ENCODE assay signal across 27 cellular contexts in genomic region chr9:93652604-93653592, GRCh38.
A peak's percentile ranks its signal among the peaks of the same experiment; 100 is the strongest.
DNase-seq lines count a peak whose midpoint lies in the region; ATAC-seq and TF ChIP-seq lines count a peak whose summit lies in the region.
"Had no signal": no experiment of that assay in that cellular context is flagged by ENCODE, and none has a peak within 500 bp of the region (broad histone marks: within the 10 kb centered on the region; RNA-seq: fewer than 3 reads in every experiment).

No MANE protein-coding gene starts in this region.

- H3K4me3 ChIP-seq in right atrium auricular region (no peak overlapping the region), lower lobe of right lung (no peak overlapping the region), suprapubic skin (no peak overlapping the region)
- H3K4me3 ChIP-seq: adrenal gland, BLaER1, gastroesophageal sphincter, lung, PC-9, SJCRH30, testis, vagina had no signal

- no peaks in the 10 kb centered on the region for H3K27me3 Mint-ChIP-seq in dendritic cell treated with granulocyte-macrophage colony-stimulating factor and Interleukin-4, amounts not matched to agents 40 ng/mL and 50 ng/mL, for 4 days
- H3K27me3 Mint-ChIP-seq in nephron progenitor cell (ENCODE audit: low read depth, poor library complexity): no peaks in the 10 kb centered on the region
- H3K27me3 Mint-ChIP-seq: activated CD4-positive, alpha-beta T cell treated with anti-CD3 and anti-CD28 coated beads, Interleukin-2, amount 10 ng/mL, durations not matched to agents 24 days and 14 days; stimulated activated naive B cell treated with anti-CD40 and anti-IgM and Interleukin-4, amounts not matched to agents 10 μg/mL and 1 μg/mL and 100 μg/mL, for 72 hours had no signal

- intact Hi-C loops in Right ventricle myocardium inferior (cut with DNase I): no loop called here
- intact Hi-C loops in dendritic cell treated with granulocyte-macrophage colony-stimulating factor and Interleukin-4, amounts not matched to agents 40 ng/mL and 50 ng/mL, for 4 days (cut with micrococcal nuclease): no loop called here
- intact Hi-C loops in lower lobe of right lung (cut with DNase I): no loop called here

- H3K9me3 ChIP-seq in right atrium auricular region: no peaks in the 10 kb centered on the region
- no peaks in the 10 kb centered on the region for H3K9me3 ChIP-seq in lower lobe of right lung
- no peaks in the 10 kb centered on the region for H3K9me3 ChIP-seq in suprapubic skin
- H3K9me3 ChIP-seq: adrenal gland, BLaER1, gastroesophageal sphincter, SJCRH30, testis, vagina had no signal

- peaks cover 79% of the 10 kb centered on the region for H3K36me3 ChIP-seq in right atrium auricular region
- peaks cover 93% of the 10 kb centered on the region for H3K36me3 ChIP-seq in lower lobe of right lung
- H3K36me3 ChIP-seq in suprapubic skin: peaks cover 90% of the 10 kb centered on the region

- H3K4me1 ChIP-seq in right atrium auricular region: no peaks in the 10 kb centered on the region
- H3K4me1 ChIP-seq in lower lobe of right lung: no peaks in the 10 kb centered on the region
- no peaks in the 10 kb centered on the region for H3K4me1 ChIP-seq in suprapubic skin
- H3K4me1 ChIP-seq: adrenal gland, BLaER1, gastroesophageal sphincter, SJCRH30, testis, vagina had no signal

- DNase-seq in Right ventricle myocardium inferior (ENCODE audit: missing footprints): peak; percentile 62
- no peak for DNase-seq in right atrium auricular region (ENCODE audit: low spot score)
- peak; percentile 33 for DNase-seq in lower lobe of right lung
- DNase-seq in suprapubic skin (ENCODE audit: low spot score in 2 of 2): peak; percentile 47 to 76
- DNase-seq in DMS53 (lab: John Stamatoyannopoulos, UW): no peak
- DNase-seq in SW480 (ENCODE audit: low spot score): no peak
- no peak for DNase-seq in nephron progenitor cell
- DNase-seq: ACHN; activated CD4-positive, alpha-beta T cell treated with anti-CD3 and anti-CD28 coated beads, Interleukin-2, amount 10 ng/mL, durations not matched to agents 24 days and 14 days; COR-L47; DMS79; NCI-H1694; NCI-H2171 treated with DMSO at 0.1 percent for 48 hours; NCI-H524; NK-92 treated with Interleukin-12 subunit alpha and Interleukin-12 subunit beta, amount 100 ng/mL, for 24 hours; nucleus accumbens; PC-9; SJCRH30; stimulated activated CD4-positive, alpha-beta T cell treated with anti-CD3 and anti-CD28 coated beads, Interleukin-4, amount 100 ng/mL, for 1 hour; stimulated activated naive B cell treated with anti-CD40 and anti-IgM and Interleukin-4, amounts not matched to agents 10 μg/mL and 1 μg/mL and 100 μg/mL, for 72 hours; testis had no signal

- H3K9me3 Mint-ChIP-seq in dendritic cell treated with granulocyte-macrophage colony-stimulating factor and Interleukin-4, amounts not matched to agents 40 ng/mL and 50 ng/mL, for 4 days: no peaks in the 10 kb centered on the region
- H3K9me3 Mint-ChIP-seq in nephron progenitor cell: no peaks in the 10 kb centered on the region
- H3K9me3 Mint-ChIP-seq: activated CD4-positive, alpha-beta T cell treated with anti-CD3 and anti-CD28 coated beads, Interleukin-2, amount 10 ng/mL, durations not matched to agents 24 days and 14 days; stimulated activated naive B cell treated with anti-CD40 and anti-IgM and Interleukin-4, amounts not matched to agents 10 μg/mL and 1 μg/mL and 100 μg/mL, for 72 hours had no signal

- H3K4me3 Mint-ChIP-seq in dendritic cell treated with granulocyte-macrophage colony-stimulating factor and Interleukin-4, amounts not matched to agents 40 ng/mL and 50 ng/mL, for 4 days: no peak overlapping the region
- no peak overlapping the region for H3K4me3 Mint-ChIP-seq in nephron progenitor cell
- H3K4me3 Mint-ChIP-seq: activated CD4-positive, alpha-beta T cell treated with anti-CD3 and anti-CD28 coated beads, Interleukin-2, amount 10 ng/mL, durations not matched to agents 24 days and 14 days; stimulated activated naive B cell treated with anti-CD40 and anti-IgM and Interleukin-4, amounts not matched to agents 10 μg/mL and 1 μg/mL and 100 μg/mL, for 72 hours had no signal

- TF ChIP-seq EP300 in suprapubic skin (IDR thresholded peaks at IDR 0.05): no peak

- H3K36me3 Mint-ChIP-seq in dendritic cell treated with granulocyte-macrophage colony-stimulating factor and Interleukin-4, amounts not matched to agents 40 ng/mL and 50 ng/mL, for 4 days (ENCODE audit: low read depth): no peaks in the 10 kb centered on the region
- peaks cover 30% of the 10 kb centered on the region for H3K36me3 Mint-ChIP-seq in nephron progenitor cell (ENCODE audit: low read depth)

- H3K27ac Mint-ChIP-seq in dendritic cell treated with granulocyte-macrophage colony-stimulating factor and Interleukin-4, amounts not matched to agents 40 ng/mL and 50 ng/mL, for 4 days: peak overlapping the region; percentile 2
- no peak overlapping the region for H3K27ac Mint-ChIP-seq in nephron progenitor cell
- H3K27ac Mint-ChIP-seq: activated CD4-positive, alpha-beta T cell treated with anti-CD3 and anti-CD28 coated beads, Interleukin-2, amount 10 ng/mL, durations not matched to agents 24 days and 14 days; stimulated activated naive B cell treated with anti-CD40 and anti-IgM and Interleukin-4, amounts not matched to agents 10 μg/mL and 1 μg/mL and 100 μg/mL, for 72 hours had no signal

- ATAC-seq in Right ventricle myocardium inferior (no peak), lower lobe of right lung (no peak)
- ATAC-seq: gastroesophageal sphincter; stimulated activated naive B cell treated with anti-CD40 and anti-IgM and Interleukin-4, amounts not matched to agents 10 μg/mL and 1 μg/mL and 100 μg/mL, for 72 hours had no signal

- 94% methylated on average over 24 of the region's 24 CpGs for WGBS in suprapubic skin

- TF ChIP-seq CTCF in right atrium auricular region (IDR thresholded peaks at IDR 0.05): no peak
- TF ChIP-seq CTCF in lower lobe of right lung (IDR thresholded peaks at IDR 0.05): no peak
- TF ChIP-seq CTCF in suprapubic skin (IDR thresholded peaks at IDR 0.05): no peak
- TF ChIP-seq CTCF in nephron progenitor cell (IDR thresholded peaks at IDR 0.05): no peak

- H3K4me1 Mint-ChIP-seq in dendritic cell treated with granulocyte-macrophage colony-stimulating factor and Interleukin-4, amounts not matched to agents 40 ng/mL and 50 ng/mL, for 4 days (ENCODE audit: low read depth): no peaks in the 10 kb centered on the region
- no peaks in the 10 kb centered on the region for H3K4me1 Mint-ChIP-seq in nephron progenitor cell
- H3K4me1 Mint-ChIP-seq: activated CD4-positive, alpha-beta T cell treated with anti-CD3 and anti-CD28 coated beads, Interleukin-2, amount 10 ng/mL, durations not matched to agents 24 days and 14 days; stimulated activated naive B cell treated with anti-CD40 and anti-IgM and Interleukin-4, amounts not matched to agents 10 μg/mL and 1 μg/mL and 100 μg/mL, for 72 hours had no signal

- H3K27me3 ChIP-seq in right atrium auricular region (no peaks in the 10 kb centered on the region), lower lobe of right lung (ENCODE audit: low read depth) (no peaks in the 10 kb centered on the region), suprapubic skin (no peaks in the 10 kb centered on the region)
- H3K27me3 ChIP-seq: adrenal gland, BLaER1, gastroesophageal sphincter, SJCRH30, testis, vagina had no signal

- TF ChIP-seq POLR2A in suprapubic skin (IDR thresholded peaks at IDR 0.05): no peak

- H3K27ac ChIP-seq in right atrium auricular region: no peak overlapping the region
- H3K27ac ChIP-seq in lower lobe of right lung: no peak overlapping the region
- no peak overlapping the region for H3K27ac ChIP-seq in suprapubic skin
- H3K27ac ChIP-seq: adrenal gland, BLaER1, gastroesophageal sphincter, PC-9, SJCRH30, testis, vagina had no signal

Comparison
In these comparisons a context has a peak if more than half of its experiments do, and no peak if none do; other contexts are left out.
1. DNase-seq: peak in Right ventricle myocardium inferior (single experiment), lower lobe of right lung (single experiment) and suprapubic skin (2 of 2); none in right atrium auricular region (single experiment), DMS53 (single experiment), SW480 (single experiment) and nephron progenitor cell (single experiment).